Comparison of ENCODE assay signal across 15 cellular contexts in the genomic region with DNA sequence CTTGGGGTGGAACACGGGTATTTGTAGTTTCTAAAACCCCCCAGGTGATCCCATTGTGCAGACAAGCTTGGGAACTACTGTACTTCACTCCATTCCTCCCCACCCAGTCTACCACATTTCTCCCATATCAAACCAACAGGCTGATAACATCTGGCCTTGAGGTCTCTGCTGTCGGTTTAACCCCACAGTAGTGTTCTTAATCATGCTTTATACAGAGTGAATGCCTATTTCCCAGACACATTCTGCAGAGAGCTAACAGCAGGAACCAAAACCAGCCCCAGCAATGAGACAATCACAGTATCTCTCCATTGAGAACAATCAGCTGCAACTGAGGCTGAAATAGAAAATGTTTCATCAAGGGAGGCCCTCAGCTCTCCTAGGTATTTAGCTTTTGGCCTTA.
A peak's percentile ranks its signal among the peaks of the same experiment; 100 is the strongest.
DNase-seq lines count a peak whose midpoint lies in the region; ATAC-seq, FAIRE-seq and TF ChIP-seq lines count a peak whose summit lies in the region.
"Had no signal": no experiment of that assay in that cellular context is flagged by ENCODE, and none has a peak within 500 bp of the region (broad histone marks: within the 10 kb centered on the region; RNA-seq: fewer than 3 reads in every experiment).

No MANE protein-coding gene starts in this region.

- no peaks in the 10 kb centered on the region for H4K20me1 ChIP-seq in HepG2 (ENCODE audit: insufficient read depth, low read length)

- TF ChIP-seq CTCF in A549 (IDR thresholded peaks at IDR 0.05) (no peak), HepG2 (CRISPR knock-in tag; IDR thresholded peaks at IDR 0.05) (no peak), prostate gland (IDR thresholded peaks at IDR 0.05) (no peak)

- BruUV-seq in HepG2 (replicated peaks; lab: Mats Ljungman, UMichigan) = no TSS peak

- H3K9me3 ChIP-seq in A549 = no peaks in the 10 kb centered on the region
- no peaks in the 10 kb centered on the region for H3K9me3 ChIP-seq in HepG2 (ENCODE audit: low read length)
- no peaks in the 10 kb centered on the region for H3K9me3 ChIP-seq in prostate gland
- H3K9me3 ChIP-seq: neutrophil had no signal

- TF ChIP-seq POLR2A in A549 (IDR thresholded peaks at IDR 0.05; ENCODE audit: low read length) = no peak
- no peak for TF ChIP-seq POLR2A in HepG2 (IDR thresholded peaks at IDR 0.05; ENCODE audit: insufficient read depth in 1 of 2, low read depth in 2 of 2, low read length in 2 of 2)
- TF ChIP-seq POLR2A in prostate gland (IDR thresholded peaks at IDR 0.05) = no peak

- TF ChIP-seq EP300 in A549 (IDR thresholded peaks at IDR 0.05) (no peak), HepG2 (IDR thresholded peaks at IDR 0.05; ENCODE audit: low read depth in 2 of 2, low read length in 2 of 2) (no peak), HepG2 (CRISPR knock-in tag; IDR thresholded peaks at IDR 0.05; ENCODE audit: borderline replicate concordance) (no peak)

- H3K79me2 ChIP-seq in HepG2 (ENCODE audit: insufficient read depth, low read length) = no peaks in the 10 kb centered on the region

- peak overlapping the region; percentile 50 for H3K4me2 ChIP-seq in A549
- peak overlapping the region; percentile 74 for H3K4me2 ChIP-seq in HepG2 (ENCODE audit: low read depth, low read length)

- FAIRE-seq in A549 (lab: Jason Lieb, UNC) (no peak), HepG2 (lab: Jason Lieb, UNC) (no peak)
- FAIRE-seq: G401.6 had no signal

- H3K36me3 ChIP-seq in HepG2 (replicated peaks in 1 of 2; ENCODE audit: control insufficient read depth in 1 of 2, insufficient read depth in 2 of 2, low read length in 2 of 2) = no peaks in the 10 kb centered on the region
- H3K36me3 ChIP-seq in prostate gland = no peaks in the 10 kb centered on the region
- H3K36me3 ChIP-seq: neutrophil had no signal

- intact Hi-C loops in HepG2 (cut with micrococcal nuclease; ENCODE audit: unreplicated experiment) = no loop called here
- intact Hi-C loops in prostate gland (cut with DNase I) = no loop called here

- CTCF ChIA-PET in A549 (lab: Yijun Ruan, JAX) (interaction anchor here (1.1 to 7.3 kb wide), 5 partner anchors 15 to 204 kb away, joined by 3 to 48 read pairs (median 3); no protein-coding TSS in a partner anchor), HepG2 (lab: Yijun Ruan, JAX; ENCODE audit: low intra/inter-chr PET ratio, low total read pairs) (no interaction called here)

- ATAC-seq in A549 (peak; percentile 24 to 67; a peak in 3 of 6 replicates), GM21723 (IDR thresholded peaks at IDR 0.05; ENCODE audit: unreplicated experiment) (peak; percentile 74), HepG2 (peak; percentile 67), GM18909 (IDR thresholded peaks at IDR 0.05; ENCODE audit: poor library complexity, unreplicated experiment) (no peak)
- ATAC-seq: HCT116 had no signal

- in situ Hi-C loops in HepG2 (cut with HindIII; ENCODE audit: extremely low pct_ligation_motif_present, low pct_unique_long_range_greater_than_20kb) = no loop called here

- TF ChIP-seq RAD21 in A549 (conservative IDR thresholded peaks at IDR 0.05 in 1 of 2, IDR thresholded peaks at IDR 0.05 in 1 of 2) = no peak
- TF ChIP-seq RAD21 in HepG2 (CRISPR knock-in tag; IDR thresholded peaks at IDR 0.05) = no peak

- peak overlapping the region; percentile 36 for H2AFZ ChIP-seq in HepG2 (ENCODE audit: low read length)

- H3K27ac ChIP-seq in A549 = peak overlapping the region; percentile 52 to 58; a peak in 5 of 6 replicates
- no peak overlapping the region for H3K27ac ChIP-seq in HepG2 (ENCODE audit: extremely low read length, insufficient read depth, low read length)
- H3K27ac ChIP-seq in prostate gland = no peak overlapping the region
- H3K27ac ChIP-seq: neutrophil had no signal

- H3K27me3 ChIP-seq in HepG2 (ENCODE audit: control insufficient read depth in 1 of 2, insufficient read depth in 2 of 2, low read length in 2 of 2) (no peaks in the 10 kb centered on the region; a peak in 1 of 5 replicates), prostate gland (replicated peaks; ENCODE audit: insufficient read depth) (no peaks in the 10 kb centered on the region)

- POLR2A ChIA-PET in A549 (lab: Yijun Ruan, JAX) = interaction anchor here (0.6 to 1.4 kb wide), 2 partner anchors 47 to 186 kb away, joined by 3 to 4 read pairs; no protein-coding TSS in a partner anchor
- POLR2A ChIA-PET in HepG2 (lab: Yijun Ruan, JAX) = interaction anchor here (0.6 to 0.9 kb wide), 2 partner anchors 10 to 114 kb away, joined by 3 read pairs; no protein-coding TSS in a partner anchor

- H3K4me1 ChIP-seq in A549 (peaks cover 20% of the 10 kb centered on the region), HepG2 (ENCODE audit: insufficient read depth, low read length) (peaks cover 25% of the 10 kb centered on the region), prostate gland (replicated peaks) (no peaks in the 10 kb centered on the region)

- WGBS in A549 (ENCODE audit: missing lambda C conversion rate) = 46% methylated on average over 2 of the region's 2 CpGs
- 0% methylated on average over 2 of the region's 2 CpGs for WGBS in HepG2 (ENCODE audit: low lambda C conversion rate)
- 68% methylated on average over 2 of the region's 2 CpGs for WGBS in prostate gland

- no peak overlapping the region for H3K4me3 ChIP-seq in A549
- H3K4me3 ChIP-seq in HepG2 (replicated peaks in 1 of 3; ENCODE audit: insufficient read depth in 1 of 3, low read depth in 2 of 3, low read length in 3 of 3) = peak overlapping the region in 2 of 3 experiments; percentile 29 to 54; a peak in 2 of 6 replicates
- H3K4me3 ChIP-seq in prostate gland = no peak overlapping the region

- H3K9ac ChIP-seq in HepG2 (ENCODE audit: insufficient read depth, low read depth, low read length) = no peak overlapping the region

- DNase-seq in A549 (ENCODE audit: low read depth in 1 of 2, low spot score in 1 of 2) (peak in 1 of 2 experiments; percentile 51), M059J (ENCODE audit: low read depth) (peak; percentile 85), HepG2 (ENCODE audit: low spot score) (peak; percentile 29), germinal center (ENCODE audit: low spot score) (no peak), prostate gland (ENCODE audit: low spot score) (no peak)
- DNase-seq in effector CD4-positive, alpha-beta T cell = no peak
- DNase-seq: activated gamma-delta T cell treated with Interleukin-2 at 50 U/mL for 16 hours; NCI-H1092; NCI-H524 treated with DMSO at 0.1 percent for 48 hours; stimulated activated CD4-positive, alpha-beta T cell treated with anti-CD3 and anti-CD28 coated beads, Interleukin-4, amount 100 ng/mL, for 4 hours had no signal

TF ChIP-seq in A549, 52 proteins besides CTCF, POLR2A, EP300 and RAD21:
- TF ChIP-seq ESRRA (IDR thresholded peaks at IDR 0.05; ENCODE audit: borderline replicate concordance, low read length) (no peak), FOSL2 (IDR thresholded peaks at IDR 0.05) (no peak), FOSL2 (CRISPR knock-in tag; IDR thresholded peaks at IDR 0.05) (no peak), NPAS2 (CRISPR knock-in tag; IDR thresholded peaks at IDR 0.05; ENCODE audit: borderline replicate concordance) (no peak), FOXS1 (CRISPR knock-in tag; IDR thresholded peaks at IDR 0.05) (no peak), GATA3 (IDR thresholded peaks at IDR 0.05; ENCODE audit: borderline replicate concordance) (0 out of 2 replicates have a peak, but pooled peaks have one; percentile 13), CBX2 (IDR thresholded peaks at IDR 0.05; ENCODE audit: borderline replicate concordance, low read depth) (no peak), SREBF2 (IDR thresholded peaks at IDR 0.05) (no peak), MYC (IDR thresholded peaks at IDR 0.05; ENCODE audit: borderline replicate concordance, low read length) (no peak), KDM1A (IDR thresholded peaks at IDR 0.05; ENCODE audit: low read depth) (0 out of 2 replicates have a peak, but pooled peaks have one; percentile 5)
- TF ChIP-seq, protein P1, sequence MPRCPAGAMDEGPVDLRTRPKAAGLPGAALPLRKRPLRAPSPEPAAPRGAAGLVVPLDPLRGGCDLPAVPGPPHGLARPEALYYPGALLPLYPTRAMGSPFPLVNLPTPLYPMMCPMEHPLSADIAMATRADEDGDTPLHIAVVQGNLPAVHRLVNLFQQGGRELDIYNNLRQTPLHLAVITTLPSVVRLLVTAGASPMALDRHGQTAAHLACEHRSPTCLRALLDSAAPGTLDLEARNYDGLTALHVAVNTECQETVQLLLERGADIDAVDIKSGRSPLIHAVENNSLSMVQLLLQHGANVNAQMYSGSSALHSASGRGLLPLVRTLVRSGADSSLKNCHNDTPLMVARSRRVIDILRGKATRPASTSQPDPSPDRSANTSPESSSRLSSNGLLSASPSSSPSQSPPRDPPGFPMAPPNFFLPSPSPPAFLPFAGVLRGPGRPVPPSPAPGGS (IDR thresholded peaks at IDR 0.05) = no peak

TF ChIP-seq in HepG2, 621 proteins besides CTCF, POLR2A, EP300 and RAD21:
- TF ChIP-seq ZNF768 (CRISPR knock-in tag; IDR thresholded peaks at IDR 0.05) (no peak), ZNF614 (CRISPR knock-in tag; IDR thresholded peaks at IDR 0.05; ENCODE audit: borderline replicate concordance) (0 out of 2 replicates have a peak, but pooled peaks have one; percentile 15), ZNF468 (CRISPR knock-in tag; IDR thresholded peaks at IDR 0.05) (no peak)
TF ChIP-seq in HepG2: peak in this region for 1.

Comparison
In these comparisons a context has a peak if more than half of its experiments do, and no peak if none do; other contexts are left out.
1. DNase-seq: peak in M059J (single experiment) and HepG2 (single experiment); none in germinal center (single experiment), prostate gland (single experiment) and effector CD4-positive, alpha-beta T cell (single experiment).
2. H3K27ac ChIP-seq: peak in A549 (2 of 2); none in HepG2 (single experiment) and prostate gland (0 of 2).
3. H3K4me3 ChIP-seq: peak in HepG2 (2 of 3); none in A549 (single experiment) and prostate gland (0 of 2).